22 cellular contexts compared by ENCODE assay signal in genomic region chr6:34476941-34477340, GRCh38. TPM values are rescaled to one million over a fixed set of nuclear protein-coding genes. Genes with fewer than 3 reads are reported as not detected.
"Had no signal": no experiment of that assay in that cellular context is flagged by ENCODE, and none has a peak within 500 bp of the region (broad histone marks: within the 10 kb centered on the region; RNA-seq: fewer than 3 reads in every experiment).

No MANE protein-coding gene starts in this region.

- H3K27me3 Mint-ChIP-seq: activated T-cell treated with anti-CD3 and anti-CD28 coated beads, Interleukin-2, amount 50 U/mL, for 24 hours; activated T-helper 17 cell treated with anti-CD3 and anti-CD28 coated beads, Interleukin-2, amount 50 U/mL, for 72 hours; central memory CD8-positive, alpha-beta T cell; natural killer cell treated with Interleukin-12 subunit alpha and Interleukin-12 subunit beta and Interleukin-15 and Interleukin-18, amount 100 ng/mL, for 72 hours; progenitor cell of endocrine pancreas; stimulated activated naive CD8-positive, alpha-beta T cell treated with anti-CD3 and anti-CD28 coated beads, Interleukin-15, Interleukin-2, amounts not matched to agents 100 ng/mL and 50 ng/mL, for 24 hours had no signal

- DNase-seq: activated CD4-positive, alpha-beta T cell treated with anti-CD3 and anti-CD28 coated beads, Interleukin-2, amount 50 U/mL, for 4 hours; activated CD8-positive, alpha-beta memory T cell treated with anti-CD3 and anti-CD28 coated beads for 24 hours; activated CD8-positive, alpha-beta memory T cell treated with anti-CD3 and anti-CD28 coated beads, Interleukin-2, amount 50 U/mL, for 4 hours; activated T-cell treated with anti-CD3 and anti-CD28 coated beads, Interleukin-2, amount 50 U/mL, for 24 hours; esophagus squamous epithelium; head of caudate nucleus; hypothalamus; left ventricle myocardium superior; mammary epithelial cell; stimulated activated CD4-positive, alpha-beta T cell treated with anti-CD3 and anti-CD28 coated beads, Interleukin-4, amount 100 ng/mL, for 24 hours; tibial artery had no signal

- H3K27me3 ChIP-seq: ascending aorta, breast epithelium had no signal

- H3K4me3 Mint-ChIP-seq: activated T-cell treated with anti-CD3 and anti-CD28 coated beads, Interleukin-2, amount 50 U/mL, for 24 hours; activated T-helper 17 cell treated with anti-CD3 and anti-CD28 coated beads, Interleukin-2, amount 50 U/mL, for 72 hours; central memory CD8-positive, alpha-beta T cell; natural killer cell treated with Interleukin-12 subunit alpha and Interleukin-12 subunit beta and Interleukin-15 and Interleukin-18, amount 100 ng/mL, for 72 hours; stimulated activated naive CD8-positive, alpha-beta T cell treated with anti-CD3 and anti-CD28 coated beads, Interleukin-15, Interleukin-2, amounts not matched to agents 100 ng/mL and 50 ng/mL, for 24 hours; WTC11 had no signal

- H3K36me3 ChIP-seq: ascending aorta, breast epithelium, esophagus squamous epithelium, gastroesophageal sphincter, tibial artery had no signal

- H3K4me1 Mint-ChIP-seq: activated T-helper 17 cell treated with anti-CD3 and anti-CD28 coated beads, Interleukin-2, amount 50 U/mL, for 72 hours; central memory CD8-positive, alpha-beta T cell had no signal

- H3K27ac ChIP-seq: ascending aorta, breast epithelium, esophagus squamous epithelium, gastroesophageal sphincter, tibial artery had no signal

- H3K4me3 ChIP-seq: ascending aorta, breast epithelium, esophagus squamous epithelium, gastroesophageal sphincter, tibial artery had no signal

- H3K27ac Mint-ChIP-seq: activated naive CD4-positive, alpha-beta T cell treated with anti-CD3 and anti-CD28 coated beads, Interleukin-2, amount 50 U/mL, for 72 hours; activated T-cell treated with anti-CD3 and anti-CD28 coated beads, Interleukin-2, amount 50 U/mL, for 24 hours; activated T-helper 17 cell treated with anti-CD3 and anti-CD28 coated beads, Interleukin-2, amount 50 U/mL, for 72 hours; natural killer cell treated with Interleukin-12 subunit alpha and Interleukin-12 subunit beta and Interleukin-15 and Interleukin-18, amount 100 ng/mL, for 72 hours; progenitor cell of endocrine pancreas; stimulated activated naive CD8-positive, alpha-beta T cell treated with anti-CD3 and anti-CD28 coated beads, Interleukin-15, Interleukin-2, amounts not matched to agents 100 ng/mL and 50 ng/mL, for 24 hours; WTC11 had no signal

- H3K4me1 ChIP-seq: ascending aorta, breast epithelium, esophagus squamous epithelium, gastroesophageal sphincter, tibial artery had no signal

- ATAC-seq: activated naive CD4-positive, alpha-beta T cell treated with anti-CD3 and anti-CD28 coated beads, Interleukin-2, amount 50 U/mL, for 72 hours; activated T-helper 17 cell treated with anti-CD3 and anti-CD28 coated beads, Interleukin-2, amount 50 U/mL, for 72 hours; gastroesophageal sphincter; left ventricle myocardium superior had no signal

- H3K9me3 ChIP-seq: ascending aorta, breast epithelium, esophagus squamous epithelium, tibial artery had no signal

- H3K9me3 Mint-ChIP-seq: activated naive CD4-positive, alpha-beta T cell treated with anti-CD3 and anti-CD28 coated beads, Interleukin-2, amount 50 U/mL, for 72 hours; activated T-cell treated with anti-CD3 and anti-CD28 coated beads, Interleukin-2, amount 50 U/mL, for 24 hours; activated T-helper 17 cell treated with anti-CD3 and anti-CD28 coated beads, Interleukin-2, amount 50 U/mL, for 72 hours; natural killer cell treated with Interleukin-12 subunit alpha and Interleukin-12 subunit beta and Interleukin-15 and Interleukin-18, amount 100 ng/mL, for 72 hours; stimulated activated naive CD8-positive, alpha-beta T cell treated with anti-CD3 and anti-CD28 coated beads, Interleukin-15, Interleukin-2, amounts not matched to agents 100 ng/mL and 50 ng/mL, for 24 hours had no signal

- H3K36me3 Mint-ChIP-seq: activated naive CD4-positive, alpha-beta T cell treated with anti-CD3 and anti-CD28 coated beads, Interleukin-2, amount 50 U/mL, for 72 hours; natural killer cell treated with Interleukin-12 subunit alpha and Interleukin-12 subunit beta and Interleukin-15 and Interleukin-18, amount 100 ng/mL, for 72 hours had no signal

RNA-seq across cellular contexts. Expression of gene PACSIN1, which starts 11.1 kb away (rescaled TPM):
- total RNA-seq: ascending aorta, esophagus squamous epithelium, mammary epithelial cell, osteocyte had no signal
